ENCODE assay signal across 22 cellular contexts in the genomic region with DNA sequence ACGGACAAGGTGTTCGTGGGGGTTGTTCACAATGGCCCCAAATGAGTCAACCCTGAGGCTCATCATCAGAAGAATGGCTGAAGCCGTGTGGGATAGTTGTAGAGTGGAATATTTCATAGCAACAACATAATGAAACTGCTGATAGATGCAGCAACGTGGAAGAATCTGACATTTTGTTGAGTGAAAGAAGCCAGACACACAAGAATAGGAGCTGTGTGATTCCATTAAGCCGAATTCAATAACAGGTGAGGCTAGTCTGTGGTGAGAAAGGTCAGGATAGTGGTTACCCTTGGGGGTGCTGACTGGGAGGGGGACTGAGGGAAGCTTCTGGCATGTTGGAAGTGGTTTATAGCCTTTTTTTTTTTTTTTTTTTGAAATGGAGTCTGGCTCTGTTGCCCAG.
"Had no signal": no experiment of that assay in that cellular context is flagged by ENCODE, and none has a peak within 500 bp of the region (broad histone marks: within the 10 kb centered on the region; RNA-seq: fewer than 3 reads in every experiment).

No MANE protein-coding gene starts in this region.

- H3K9me3 Mint-ChIP-seq: activated naive CD4-positive, alpha-beta T cell treated with anti-CD3 and anti-CD28 coated beads for 36 hours; activated naive CD8-positive, alpha-beta T cell treated with anti-CD3 and anti-CD28 coated beads, Interleukin-2, amount 10 ng/mL, durations not matched to agents 7 days and 5 days; activated T-cell treated with anti-CD3 and anti-CD28 coated beads, Interleukin-2, amount 50 U/mL, for 24 hours; activated T-helper 2 cell treated with anti-CD3 and anti-CD28 coated beads, Interferon-gamma antibody, Interleukin-2, Interleukin-4, amounts not matched to agents 10 μg/mL and 5 μg/mL and 100 μg/mL, durations not matched to agents 14 hours and 24 hours and 36 hours; effector memory CD8-positive, alpha-beta T cell; nephron progenitor cell had no signal

- H3K9me3 ChIP-seq: right lobe of liver, testis had no signal

- H3K79me2 ChIP-seq: parathyroid adenoma had no signal

- DNase-seq: activated CD4-positive, alpha-beta T cell treated with anti-CD3 and anti-CD28 coated beads for 1 hour; activated CD4-positive, alpha-beta T cell treated with anti-CD3 and anti-CD28 coated beads, Interleukin-2, amount 50 U/mL, for 1 hour; activated naive CD4-positive, alpha-beta T cell treated with anti-CD3 and anti-CD28 coated beads for 36 hours; activated naive CD8-positive, alpha-beta T cell treated with anti-CD3 and anti-CD28 coated beads, Interleukin-2, amount 10 ng/mL, durations not matched to agents 7 days and 5 days; activated T-cell treated with anti-CD3 and anti-CD28 coated beads, Interleukin-2, amount 50 U/mL, for 24 hours; amygdala; caudate nucleus; effector memory CD8-positive, alpha-beta T cell; glutamatergic neuron; hippocampal formation; left ventricle myocardium superior; mammary epithelial cell; nephron progenitor cell; nucleus accumbens; stimulated activated CD4-positive, alpha-beta T cell treated with anti-CD3 and anti-CD28 coated beads, Interleukin-4, amount 100 ng/mL, for 1 hour; stimulated activated naive CD4-positive, alpha-beta T cell; testis had no signal

- H2AFZ ChIP-seq: parathyroid adenoma had no signal

- H3K36me3 Mint-ChIP-seq: activated naive CD8-positive, alpha-beta T cell treated with anti-CD3 and anti-CD28 coated beads, Interleukin-2, amount 10 ng/mL, durations not matched to agents 7 days and 5 days had no signal

- H3K27ac Mint-ChIP-seq: activated naive CD4-positive, alpha-beta T cell treated with anti-CD3 and anti-CD28 coated beads for 36 hours; activated naive CD8-positive, alpha-beta T cell treated with anti-CD3 and anti-CD28 coated beads, Interleukin-2, amount 10 ng/mL, durations not matched to agents 7 days and 5 days; activated T-cell treated with anti-CD3 and anti-CD28 coated beads, Interleukin-2, amount 50 U/mL, for 24 hours; activated T-helper 2 cell treated with anti-CD3 and anti-CD28 coated beads, Interferon-gamma antibody, Interleukin-2, Interleukin-4, amounts not matched to agents 10 μg/mL and 5 μg/mL and 100 μg/mL, durations not matched to agents 14 hours and 24 hours and 36 hours; effector memory CD8-positive, alpha-beta T cell; nephron progenitor cell had no signal

- H3K27me3 ChIP-seq: right lobe of liver, testis had no signal

- H3K4me3 Mint-ChIP-seq: activated naive CD4-positive, alpha-beta T cell treated with anti-CD3 and anti-CD28 coated beads for 36 hours; activated naive CD8-positive, alpha-beta T cell treated with anti-CD3 and anti-CD28 coated beads, Interleukin-2, amount 10 ng/mL, durations not matched to agents 7 days and 5 days; activated T-cell treated with anti-CD3 and anti-CD28 coated beads, Interleukin-2, amount 50 U/mL, for 24 hours; effector memory CD8-positive, alpha-beta T cell; nephron progenitor cell had no signal

- H3K36me3 ChIP-seq: right lobe of liver had no signal

- H3K27ac ChIP-seq: parathyroid adenoma, right lobe of liver, SK-N-MC, testis had no signal

- ATAC-seq: effector memory CD8-positive, alpha-beta T cell; esophagus mucosa; left ventricle myocardium superior; right lobe of liver had no signal

- H3K4me3 ChIP-seq: right lobe of liver, SK-N-MC, testis had no signal

- H3K9ac ChIP-seq: parathyroid adenoma had no signal
